Comparison of ENCODE assay signal across 14 cellular contexts in the genomic region with DNA sequence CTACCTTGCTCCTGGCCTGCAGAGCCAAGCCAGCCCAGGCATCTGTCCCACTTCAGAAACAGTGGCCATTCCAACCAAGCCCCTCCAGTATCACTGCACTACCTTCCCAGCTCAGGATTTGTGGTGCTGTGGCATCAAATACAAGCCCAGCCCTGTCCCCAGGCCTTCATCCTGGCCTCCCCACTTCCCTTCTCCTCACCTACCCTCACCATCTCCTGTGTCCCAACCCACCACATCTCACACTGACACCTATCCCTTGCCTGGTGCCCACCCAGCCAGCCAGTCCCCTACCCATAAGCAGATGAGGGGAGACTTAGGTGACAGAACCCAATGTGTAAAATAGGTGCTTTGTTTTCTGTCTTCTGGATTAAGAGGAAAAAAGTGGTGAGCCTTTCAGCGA.
A peak's percentile ranks its signal among the peaks of the same experiment; 100 is the strongest.
DNase-seq lines count a peak whose midpoint lies in the region; ATAC-seq and TF ChIP-seq lines count a peak whose summit lies in the region.
"Had no signal": no experiment of that assay in that cellular context is flagged by ENCODE, and none has a peak within 500 bp of the region (broad histone marks: within the 10 kb centered on the region; RNA-seq: fewer than 3 reads in every experiment).

No MANE protein-coding gene starts in this region.

- no peak overlapping the region for H3K4me3 Mint-ChIP-seq in stimulated activated naive CD8-positive, alpha-beta T cell treated with anti-CD3 and anti-CD28 coated beads, Interleukin-15, amount 100 ng/mL, for 72 hours
- H3K4me3 Mint-ChIP-seq: CD14-positive monocyte; CD8-positive, alpha-beta T cell; H9 had no signal

- TF ChIP-seq EP300 in sigmoid colon (IDR thresholded peaks at IDR 0.05): no peak

- H3K27me3 Mint-ChIP-seq in stimulated activated naive CD8-positive, alpha-beta T cell treated with anti-CD3 and anti-CD28 coated beads, Interleukin-15, amount 100 ng/mL, for 72 hours: no peaks in the 10 kb centered on the region

- H3K27me3 ChIP-seq in sigmoid colon: no peaks in the 10 kb centered on the region

- 45 to 88% methylated on average over 1 of the region's 1 CpG for WGBS in sigmoid colon, 2 donors

- no peaks in the 10 kb centered on the region for H3K36me3 ChIP-seq in sigmoid colon

- TF ChIP-seq CTCF in sigmoid colon (IDR thresholded peaks at IDR 0.05): no peak

- no peaks in the 10 kb centered on the region for H3K9me3 ChIP-seq in sigmoid colon

- TF ChIP-seq POLR2A in sigmoid colon (IDR thresholded peaks at IDR 0.05): no peak

- peaks cover 7% of the 10 kb centered on the region for H3K4me1 Mint-ChIP-seq in stimulated activated naive CD8-positive, alpha-beta T cell treated with anti-CD3 and anti-CD28 coated beads, Interleukin-15, amount 100 ng/mL, for 72 hours

- intact Hi-C loops in sigmoid colon (cut with DNase I): no loop called here

- H3K4me3 ChIP-seq in sigmoid colon: no peak overlapping the region

- H3K27ac ChIP-seq in sigmoid colon: no peak overlapping the region

- DNase-seq in stimulated activated naive CD8-positive, alpha-beta T cell treated with anti-CD3 and anti-CD28 coated beads, Interleukin-15, amount 100 ng/mL, for 72 hours: no peak
- DNase-seq in stimulated activated naive CD8-positive, alpha-beta T cell treated with anti-CD3 and anti-CD28 coated beads, Interleukin-15, Interleukin-2, amounts not matched to agents 100 U/mL and 50 U/mL, for 24 hours: no peak
- DNase-seq in left lobe of liver (ENCODE audit: low spot score) (peak; percentile 21), sigmoid colon (peak; percentile 15)
- no peak for DNase-seq in stimulated activated CD4-positive, alpha-beta T cell treated with anti-CD3 and anti-CD28 coated beads, Interleukin-12 subunit alpha, Interleukin-12 subunit beta, amount 100 ng/mL, for 4 hours
- DNase-seq: COR-L47, DMS153, DMS79 treated with DMSO at 0.1 percent for 48 hours, EL, GOT3, H9 had no signal

- no peak for ATAC-seq in stimulated activated naive CD8-positive, alpha-beta T cell treated with anti-CD3 and anti-CD28 coated beads, Interleukin-15, amount 100 ng/mL, for 72 hours
- no peak for ATAC-seq in stimulated activated naive CD8-positive, alpha-beta T cell treated with anti-CD3 and anti-CD28 coated beads, Interleukin-15, Interleukin-2, amounts not matched to agents 100 U/mL and 50 U/mL, for 24 hours
- ATAC-seq in left lobe of liver (no peak), GM21619 (IDR thresholded peaks at IDR 0.05; ENCODE audit: unreplicated experiment) (no peak)
- ATAC-seq: CD8-positive, alpha-beta T cell had no signal

- H3K4me1 ChIP-seq in sigmoid colon: no peaks in the 10 kb centered on the region

- H3K27ac Mint-ChIP-seq in stimulated activated naive CD8-positive, alpha-beta T cell treated with anti-CD3 and anti-CD28 coated beads, Interleukin-15, amount 100 ng/mL, for 72 hours: peak overlapping the region; percentile 38 to 88
- H3K27ac Mint-ChIP-seq: CD8-positive, alpha-beta T cell; H9 had no signal

- no peaks in the 10 kb centered on the region for H3K9me3 Mint-ChIP-seq in stimulated activated naive CD8-positive, alpha-beta T cell treated with anti-CD3 and anti-CD28 coated beads, Interleukin-15, amount 100 ng/mL, for 72 hours

Comparison
In these comparisons a context has a peak if more than half of its experiments do, and no peak if none do; other contexts are left out.
1. DNase-seq: peak in left lobe of liver (single experiment) and sigmoid colon (single experiment); none in stimulated activated naive CD8-positive, alpha-beta T cell treated with anti-CD3 and anti-CD28 coated beads, Interleukin-15, amount 100 ng/mL, for 72 hours (0 of 2), stimulated activated naive CD8-positive, alpha-beta T cell treated with anti-CD3 and anti-CD28 coated beads, Interleukin-15, Interleukin-2, amounts not matched to agents 100 U/mL and 50 U/mL, for 24 hours (single experiment) and stimulated activated CD4-positive, alpha-beta T cell treated with anti-CD3 and anti-CD28 coated beads, Interleukin-12 subunit alpha, Interleukin-12 subunit beta, amount 100 ng/mL, for 4 hours (single experiment).